ENCODE assay signal across 15 cellular contexts in the genomic region with DNA sequence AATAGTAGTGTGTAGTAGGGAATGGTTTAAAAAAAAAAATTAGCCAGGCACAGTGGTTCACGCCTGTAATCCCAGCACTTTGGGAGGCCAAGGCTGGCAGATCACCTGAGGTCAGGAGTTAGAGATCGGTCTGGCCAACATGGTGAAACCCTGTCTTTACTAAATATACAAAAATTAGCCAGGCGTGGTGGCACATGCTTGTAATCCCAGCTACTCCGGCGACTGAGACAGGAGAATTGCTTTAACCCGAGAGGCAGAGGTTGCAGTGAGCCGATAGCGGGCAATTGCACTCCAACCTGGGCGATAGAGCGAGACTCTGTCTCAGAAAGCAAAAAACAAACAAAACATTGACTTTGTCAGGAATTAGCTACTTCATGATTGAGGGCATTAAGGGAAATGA. TPM values are rescaled to one million over a fixed set of nuclear protein-coding genes. Genes with fewer than 3 reads are reported as not detected.
A peak's percentile ranks its signal among the peaks of the same experiment; 100 is the strongest.
DNase-seq lines count a peak whose midpoint lies in the region; ATAC-seq and TF ChIP-seq lines count a peak whose summit lies in the region.
"Not testable (repeated sequence)": the region's sequence is repeated elsewhere in the genome, so short reads cannot be mapped to it uniquely, and the experiment has no call there.
"Had no signal": no experiment of that assay in that cellular context is flagged by ENCODE, and none has a peak within 500 bp of the region (broad histone marks: within the 10 kb centered on the region; RNA-seq: fewer than 3 reads in every experiment).

No MANE protein-coding gene starts in this region.

- not testable (repeated sequence) for H3K27me3 Mint-ChIP-seq in CD8-positive, alpha-beta memory T cell; WTC11 (ENCODE audit: low read depth); activated T-helper 2 cell treated with anti-CD3 and anti-CD28 coated beads, Interferon-gamma antibody, Interleukin-2, Interleukin-4, amounts not matched to agents 10 μg/mL and 5 μg/mL and 100 μg/mL, durations not matched to agents 14 hours and 24 hours and 36 hours (ENCODE audit: low read depth); mesothelial cell of epicardium (ENCODE audit: low read depth); osteocyte (ENCODE audit: unreplicated experiment)

- peaks cover 42% of the 10 kb centered on the region for H3K79me2 ChIP-seq in Loucy (ENCODE audit: insufficient read depth, low read length)

- H3K36me3 Mint-ChIP-seq in CD8-positive, alpha-beta memory T cell: peaks cover 0 to 54% (median 7%) of the 10 kb centered on the region in 3 donors
- peaks cover 34% of the 10 kb centered on the region for H3K36me3 Mint-ChIP-seq in WTC11
- H3K36me3 Mint-ChIP-seq in activated T-helper 2 cell treated with anti-CD3 and anti-CD28 coated beads, Interferon-gamma antibody, Interleukin-2, Interleukin-4, amounts not matched to agents 10 μg/mL and 5 μg/mL and 100 μg/mL, durations not matched to agents 14 hours and 24 hours and 36 hours (ENCODE audit: low read depth): peaks cover 89% of the 10 kb centered on the region
- peaks cover 12% of the 10 kb centered on the region for H3K36me3 Mint-ChIP-seq in mesothelial cell of epicardium
- peaks cover 10% of the 10 kb centered on the region for H3K36me3 Mint-ChIP-seq in osteocyte (ENCODE audit: unreplicated experiment)

- H3K4me1 ChIP-seq in CD8-positive, alpha-beta memory T cell (ENCODE audit: insufficient read depth, low read length): peaks cover 46% of the 10 kb centered on the region
- peaks cover 33% of the 10 kb centered on the region for H3K4me1 ChIP-seq in Loucy (ENCODE audit: insufficient read depth, low read length, poor library complexity, severe bottlenecking)
- H3K4me1 ChIP-seq in vagina: peaks cover 51% of the 10 kb centered on the region

- peaks cover 13% of the 10 kb centered on the region for H3K36me3 ChIP-seq in CD8-positive, alpha-beta memory T cell (ENCODE audit: insufficient read depth, low read length)
- H3K36me3 ChIP-seq in Loucy (ENCODE audit: insufficient read depth, low read length): peaks cover 16% of the 10 kb centered on the region; the same call in 1 of the 2 replicates
- not testable (repeated sequence) for H3K36me3 ChIP-seq in brain microvascular endothelial cell (replicated peaks)
- H3K36me3 ChIP-seq in vagina: peaks cover 0 to 17% of the 10 kb centered on the region in 2 donors

- H3K9me3 ChIP-seq in CD8-positive, alpha-beta memory T cell (ENCODE audit: low read length); Loucy (ENCODE audit: insufficient read depth, low read depth, low read length); vagina: not testable (repeated sequence)

- H4K20me1 ChIP-seq in Loucy (ENCODE audit: insufficient read depth, low read length, poor library complexity, severe bottlenecking): not testable (repeated sequence)

- peak overlapping the region; percentile 57 to 100 (median 100) for H3K4me3 Mint-ChIP-seq in CD8-positive, alpha-beta memory T cell
- H3K4me3 Mint-ChIP-seq in WTC11: peak overlapping the region; percentile 99
- not testable (repeated sequence) for H3K4me3 Mint-ChIP-seq in activated T-helper 2 cell treated with anti-CD3 and anti-CD28 coated beads, Interferon-gamma antibody, Interleukin-2, Interleukin-4, amounts not matched to agents 10 μg/mL and 5 μg/mL and 100 μg/mL, durations not matched to agents 14 hours and 24 hours and 36 hours (ENCODE audit: low read depth)
- peak overlapping the region; percentile 22 for H3K4me3 Mint-ChIP-seq in mesothelial cell of epicardium
- peak overlapping the region; percentile 98 for H3K4me3 Mint-ChIP-seq in osteocyte (ENCODE audit: unreplicated experiment)

- not testable (repeated sequence) for H2AFZ ChIP-seq in Loucy (ENCODE audit: low read length)

- not testable (repeated sequence) for ATAC-seq in WTC11

- peaks cover 57 to 71% (median 64%) of the 10 kb centered on the region in 3 donors for H3K4me1 Mint-ChIP-seq in CD8-positive, alpha-beta memory T cell
- H3K4me1 Mint-ChIP-seq in WTC11: peaks cover 28% of the 10 kb centered on the region
- peaks cover 49% of the 10 kb centered on the region for H3K4me1 Mint-ChIP-seq in activated T-helper 2 cell treated with anti-CD3 and anti-CD28 coated beads, Interferon-gamma antibody, Interleukin-2, Interleukin-4, amounts not matched to agents 10 μg/mL and 5 μg/mL and 100 μg/mL, durations not matched to agents 14 hours and 24 hours and 36 hours (ENCODE audit: low read depth)
- peaks cover 37% of the 10 kb centered on the region for H3K4me1 Mint-ChIP-seq in mesothelial cell of epicardium
- peaks cover 68% of the 10 kb centered on the region for H3K4me1 Mint-ChIP-seq in osteocyte (ENCODE audit: unreplicated experiment)

- in situ Hi-C loops in brain microvascular endothelial cell (cut with HindIII; ENCODE audit: low pct_ligation_motif_present, low sequenced_read_pairs): not testable (repeated sequence)

- not testable (repeated sequence) for H3K9me2 ChIP-seq in Loucy (replicated peaks; ENCODE audit: low read depth, low read length)

- not testable (repeated sequence) for H3F3A ChIP-seq in Loucy (ENCODE audit: low read depth)

- not testable (repeated sequence) for TF ChIP-seq POLR2A in vagina (IDR thresholded peaks at IDR 0.05)

- peak overlapping the region in 6 of 8 donors; percentile 3 to 99 (median 86) for H3K27ac Mint-ChIP-seq in CD8-positive, alpha-beta memory T cell
- peak overlapping the region; percentile 30; the same call in 1 of the 2 replicates for H3K27ac Mint-ChIP-seq in WTC11
- peak overlapping the region; percentile 40 for H3K27ac Mint-ChIP-seq in activated T-helper 2 cell treated with anti-CD3 and anti-CD28 coated beads, Interferon-gamma antibody, Interleukin-2, Interleukin-4, amounts not matched to agents 10 μg/mL and 5 μg/mL and 100 μg/mL, durations not matched to agents 14 hours and 24 hours and 36 hours
- H3K27ac Mint-ChIP-seq in mesothelial cell of epicardium: peak overlapping the region; percentile 14
- H3K27ac Mint-ChIP-seq in osteocyte (ENCODE audit: unreplicated experiment): peak overlapping the region; percentile 98

- not testable (repeated sequence) for H3K4me3 ChIP-seq in CD8-positive, alpha-beta memory T cell (ENCODE audit: low read length); Loucy (ENCODE audit: low read length, poor library complexity, severe bottlenecking); brain microvascular endothelial cell (ENCODE audit: low read depth, low read length); vagina

- POLR2A ChIA-PET in CD8-positive, alpha-beta memory T cell (lab: Charles Lee): interaction anchor here (0.6 to 1.4 kb wide), 3 partner anchors 24 to 204 kb away, joined by 3 to 10 read pairs (median 4); partner anchors contain the start of genes AAAS and TARBP2
- POLR2A ChIA-PET in WTC11 (lab: Charles Lee): interaction anchor here (0.5 kb wide), 1 partner anchor 118 kb away, joined by 3 read pairs; no protein-coding TSS in a partner anchor

- H3K9me3 Mint-ChIP-seq in CD8-positive, alpha-beta memory T cell; WTC11; activated T-helper 2 cell treated with anti-CD3 and anti-CD28 coated beads, Interferon-gamma antibody, Interleukin-2, Interleukin-4, amounts not matched to agents 10 μg/mL and 5 μg/mL and 100 μg/mL, durations not matched to agents 14 hours and 24 hours and 36 hours; mesothelial cell of epicardium; osteocyte (ENCODE audit: unreplicated experiment): not testable (repeated sequence)

- DNase-seq in CD8-positive, alpha-beta memory T cell; WTC11 (ENCODE audit: low spot score); activated T-helper 2 cell treated with anti-CD3 and anti-CD28 coated beads, Interferon-gamma antibody, Interleukin-2, Interleukin-4, amounts not matched to agents 10 μg/mL and 5 μg/mL and 100 μg/mL, durations not matched to agents 14 hours and 24 hours and 36 hours (ENCODE audit: low spot score); brain microvascular endothelial cell; mesothelial cell of epicardium (ENCODE audit: low spot score in 2 of 2, unreplicated experiment in 2 of 2); osteocyte (ENCODE audit: extremely low spot score, unreplicated experiment); vagina (ENCODE audit: extremely low spot score in 2 of 2): not testable (repeated sequence)

- TF ChIP-seq CTCF in Loucy (conservative IDR thresholded peaks at IDR 0.05; ENCODE audit: low read length); WTC11 (IDR thresholded peaks at IDR 0.05); brain microvascular endothelial cell (IDR thresholded peaks at IDR 0.05; ENCODE audit: low read depth, low read length, missing control alignments); mesothelial cell of epicardium (IDR thresholded peaks at IDR 0.05; ENCODE audit: unreplicated experiment); osteocyte (IDR thresholded peaks at IDR 0.05); vagina (IDR thresholded peaks at IDR 0.05): not testable (repeated sequence)

- H3K9ac ChIP-seq in Loucy (ENCODE audit: low read depth, low read length, poor library complexity, severe bottlenecking): peak overlapping the region; percentile 90

- CTCF ChIA-PET in CD8-positive, alpha-beta memory T cell (lab: Charles Lee): interaction anchor here (1.1 to 11.3 kb wide), 5 partner anchors 9 to 137 kb away, joined by 3 to 115 read pairs (median 4); partner anchors contain the start of gene AAAS
- CTCF ChIA-PET in WTC11 (lab: Charles Lee): interaction anchor here (1.3 to 3.6 kb wide), 3 partner anchors 24 to 55 kb away, joined by 4 to 66 read pairs (median 55); partner anchors contain the start of gene AAAS

- intact Hi-C loops in activated T-helper 2 cell treated with anti-CD3 and anti-CD28 coated beads, Interferon-gamma antibody, Interleukin-2, Interleukin-4, amounts not matched to agents 10 μg/mL and 5 μg/mL and 100 μg/mL, durations not matched to agents 14 hours and 24 hours and 36 hours (cut with micrococcal nuclease): loop anchor here (5.0 kb wide), 2 partner anchors 45 to 85 kb away; partner anchors contain the start of gene SP1
- intact Hi-C loops in vagina (cut with DNase I): not testable (repeated sequence)

- peak overlapping the region; percentile 87 for H3K4me2 ChIP-seq in Loucy (ENCODE audit: low read depth, low read length, poor library complexity, severe bottlenecking)

- not testable (repeated sequence) for H3K27ac ChIP-seq in CD8-positive, alpha-beta memory T cell (ENCODE audit: low read depth, low read length)
- H3K27ac ChIP-seq in brain microvascular endothelial cell (peak overlapping the region; percentile 85), vagina (peak overlapping the region; percentile 86)

- not testable (repeated sequence) for H3K27me3 ChIP-seq in CD8-positive, alpha-beta memory T cell (ENCODE audit: insufficient read depth, low read length, poor library complexity, severe bottlenecking); Loucy (ENCODE audit: insufficient read depth, low read length, poor library complexity, severe bottlenecking); brain microvascular endothelial cell (replicated peaks); vagina

RNA-seq across cellular contexts. Expression of gene PFDN5, which starts 1.8 kb away (rescaled TPM):
- 100 to 1,000 TPM; 380 to 385 TPM for total RNA-seq in CD8-positive, alpha-beta memory T cell
- polyA plus RNA-seq in CD8-positive, alpha-beta memory T cell: 1,325 TPM
- total RNA-seq in WTC11 (2021): 263 to 286 TPM (median 270 TPM) in 3 replicates
- 321 and 326 TPM in 2 replicates for total RNA-seq in activated T-helper 2 cell treated with anti-CD3 and anti-CD28 coated beads, Interferon-gamma antibody, Interleukin-2, Interleukin-4, amounts not matched to agents 10 μg/mL and 5 μg/mL and 100 μg/mL, durations not matched to agents 14 hours and 24 hours and 36 hours
- total RNA-seq in mesothelial cell of epicardium: 328 to 339 TPM (median 338 TPM) in 3 replicates
- total RNA-seq in osteocyte: 394 and 396 TPM in 2 replicates
- total RNA-seq in vagina: 673 TPM

RNA-seq across cellular contexts. Expression of gene MYG1, which starts 2.4 kb away (rescaled TPM):
- total RNA-seq in CD8-positive, alpha-beta memory T cell: 10 to 100 TPM; 81.1 to 82.5 TPM
- polyA plus RNA-seq in CD8-positive, alpha-beta memory T cell: 67.9 TPM
- 84.7 to 93.1 TPM (median 92.8 TPM) in 3 replicates for total RNA-seq in WTC11 (2021)
- total RNA-seq in activated T-helper 2 cell treated with anti-CD3 and anti-CD28 coated beads, Interferon-gamma antibody, Interleukin-2, Interleukin-4, amounts not matched to agents 10 μg/mL and 5 μg/mL and 100 μg/mL, durations not matched to agents 14 hours and 24 hours and 36 hours: 87.2 and 99.0 TPM in 2 replicates
- total RNA-seq in mesothelial cell of epicardium: 50.1 to 55.9 TPM (median 53.8 TPM) in 3 replicates
- total RNA-seq in osteocyte: 72.5 and 80.5 TPM in 2 replicates
- 41.5 TPM for total RNA-seq in vagina

RNA-seq across cellular contexts. Expression of gene AAAS, which starts 24.3 kb away (rescaled TPM):
- 10 to 100 TPM; 77.9 to 79.7 TPM for total RNA-seq in CD8-positive, alpha-beta memory T cell
- 38.9 TPM for polyA plus RNA-seq in CD8-positive, alpha-beta memory T cell
- total RNA-seq in WTC11 (2021) (95.8 to 104 TPM (median 98.9 TPM) in 3 replicates), mesothelial cell of epicardium (77.2 to 85.4 TPM (median 84.8 TPM) in 3 replicates), osteocyte (66.3 and 72.8 TPM in 2 replicates), vagina (30.9 TPM)
- 83.7 and 85.4 TPM in 2 replicates for total RNA-seq in activated T-helper 2 cell treated with anti-CD3 and anti-CD28 coated beads, Interferon-gamma antibody, Interleukin-2, Interleukin-4, amounts not matched to agents 10 μg/mL and 5 μg/mL and 100 μg/mL, durations not matched to agents 14 hours and 24 hours and 36 hours

RNA-seq across cellular contexts. Expression of gene ESPL1, which starts 29.0 kb away (rescaled TPM):
- total RNA-seq in CD8-positive, alpha-beta memory T cell: 10 to 100 TPM; 58.4 to 63.4 TPM
- polyA plus RNA-seq in CD8-positive, alpha-beta memory T cell: not detected
- total RNA-seq in WTC11 (2021) (41.5 to 61.4 TPM (median 48.5 TPM) in 3 replicates), mesothelial cell of epicardium (15.7 to 20.8 TPM (median 15.9 TPM) in 3 replicates), osteocyte (7.6 and 8.6 TPM in 2 replicates), vagina (17.7 TPM)
- total RNA-seq in activated T-helper 2 cell treated with anti-CD3 and anti-CD28 coated beads, Interferon-gamma antibody, Interleukin-2, Interleukin-4, amounts not matched to agents 10 μg/mL and 5 μg/mL and 100 μg/mL, durations not matched to agents 14 hours and 24 hours and 36 hours: 72.6 and 75.3 TPM in 2 replicates

RNA-seq across cellular contexts. Expression of gene SP7, which starts 39.0 kb away (rescaled TPM):
- total RNA-seq in CD8-positive, alpha-beta memory T cell: not detected
- not detected for polyA plus RNA-seq in CD8-positive, alpha-beta memory T cell
- total RNA-seq in WTC11 (2021): 0.09 TPM in 1 of 3 replicates, not detected in the others
- total RNA-seq in activated T-helper 2 cell treated with anti-CD3 and anti-CD28 coated beads, Interferon-gamma antibody, Interleukin-2, Interleukin-4, amounts not matched to agents 10 μg/mL and 5 μg/mL and 100 μg/mL, durations not matched to agents 14 hours and 24 hours and 36 hours: 0.11 TPM in 1 of 2 replicates, not detected in the other
- total RNA-seq in mesothelial cell of epicardium: 0.27 to 0.62 TPM (median 0.47 TPM) in 3 replicates
- not detected in 2 replicates for total RNA-seq in osteocyte
- total RNA-seq in vagina: not detected
- total RNA-seq: esophagus mucosa, gastrocnemius medialis, HepG2, liver, mucosa of descending colon, pancreas, right cardiac atrium had no signal
- polyA plus RNA-seq: HepG2, liver, pancreas, right cardiac atrium had no signal

Comparison
In these comparisons a context has a peak if more than half of its experiments do, and no peak if none do; other contexts are left out.
1. H3K27ac Mint-ChIP-seq: peak in every context shown above with its lines; median percentile 98 in osteocyte; 86 in CD8-positive, alpha-beta memory T cell; 40 in activated T-helper 2 cell treated with anti-CD3 and anti-CD28 coated beads, Interferon-gamma antibody, Interleukin-2, Interleukin-4, amounts not matched to agents 10 μg/mL and 5 μg/mL and 100 μg/mL, durations not matched to agents 14 hours and 24 hours and 36 hours; 30 in WTC11; 14 in mesothelial cell of epicardium.